1 cellular context compared by ENCODE assay signal in genomic region chr9:4656621-4657020, GRCh38.
TF ChIP-seq lines count a peak whose summit lies in the region.

No MANE protein-coding gene starts in this region.

TF ChIP-seq in WTC11, 78 proteins besides CTCF, POLR2A, EP300 and RAD21 (continued from another document):
- TF ChIP-seq ZNF281 (CRISPR knock-in tag; IDR thresholded peaks at IDR 0.05) (no peak), ZBTB43 (CRISPR knock-in tag; IDR thresholded peaks at IDR 0.05) (no peak), TP53 (CRISPR knock-in tag; IDR thresholded peaks at IDR 0.05) (no peak), ZNF416 (CRISPR knock-in tag; IDR thresholded peaks at IDR 0.05) (no peak), IRF2 (CRISPR knock-in tag; IDR thresholded peaks at IDR 0.05; ENCODE audit: borderline replicate concordance, low read depth) (no peak), MLX (CRISPR knock-in tag; IDR thresholded peaks at IDR 0.05) (no peak), HMGXB4 (CRISPR knock-in tag; IDR thresholded peaks at IDR 0.05) (no peak), E2F5 (CRISPR knock-in tag; IDR thresholded peaks at IDR 0.05) (no peak), FOXP1 (CRISPR knock-in tag; IDR thresholded peaks at IDR 0.05; ENCODE audit: borderline replicate concordance) (no peak), ELF4 (CRISPR knock-in tag; IDR thresholded peaks at IDR 0.05; ENCODE audit: low read depth) (no peak), ZNF232 (CRISPR knock-in tag; IDR thresholded peaks at IDR 0.05) (no peak)
TF ChIP-seq in WTC11: peak in this region for 0.
